ENCODE assay signal across 13 cellular contexts in genomic region chr19:18840288-18841260, GRCh38. TPM values are rescaled to one million over a fixed set of nuclear protein-coding genes. Genes with fewer than 3 reads are reported as not detected.
A peak's percentile ranks its signal among the peaks of the same experiment; 100 is the strongest.
DNase-seq lines count a peak whose midpoint lies in the region; ATAC-seq and TF ChIP-seq lines count a peak whose summit lies in the region.
"Had no signal": no experiment of that assay in that cellular context is flagged by ENCODE, and none has a peak within 500 bp of the region (broad histone marks: within the 10 kb centered on the region; RNA-seq: fewer than 3 reads in every experiment).

No MANE protein-coding gene starts in this region.

- H3K4me3 Mint-ChIP-seq in CD8-positive, alpha-beta memory T cell, result peak overlapping the region in 5 of 7 donors; percentile 17 to 78 (median 31)
- no peak overlapping the region for H3K4me3 Mint-ChIP-seq in activated naive CD8-positive, alpha-beta T cell treated with anti-CD3 and anti-CD28 coated beads for 36 hours
- H3K4me3 Mint-ChIP-seq in mesothelial cell of epicardium (no peak overlapping the region), MCF 10A (ENCODE audit: unreplicated experiment) (no peak overlapping the region)

- TF ChIP-seq CTCF in mesothelial cell of epicardium (IDR thresholded peaks at IDR 0.05; ENCODE audit: unreplicated experiment) (no peak), MCF 10A (IDR thresholded peaks at IDR 0.05; ENCODE audit: unreplicated experiment) (no peak)

- peaks cover 85% of the 10 kb centered on the region for H3K4me1 ChIP-seq in CD8-positive, alpha-beta memory T cell (ENCODE audit: insufficient read depth, low read length)
- H3K4me1 ChIP-seq: HAP-1 had no signal

- no peak overlapping the region for H3K4me3 ChIP-seq in CD8-positive, alpha-beta memory T cell (ENCODE audit: low read length)
- H3K4me3 ChIP-seq: ascending aorta, HAP-1, SJSA1 had no signal

- intact Hi-C loops in MCF 10A (cut with micrococcal nuclease), result no loop called here

- H3K9me3 ChIP-seq in CD8-positive, alpha-beta memory T cell (ENCODE audit: low read length), result no peaks in the 10 kb centered on the region
- H3K9me3 ChIP-seq: ascending aorta, HAP-1, SJSA1 had no signal

- POLR2A ChIA-PET in CD8-positive, alpha-beta memory T cell (lab: Charles Lee), result interaction anchor here (1.4 kb wide), 1 partner anchor 8 kb away, joined by 6 read pairs; the partner anchor contains the start of gene UPF1
- POLR2A ChIA-PET in MCF 10A (lab: Yijun Ruan, JAX), result no interaction called here

- no peaks in the 10 kb centered on the region for H3K9me3 Mint-ChIP-seq in CD8-positive, alpha-beta memory T cell
- H3K9me3 Mint-ChIP-seq in activated naive CD8-positive, alpha-beta T cell treated with anti-CD3 and anti-CD28 coated beads for 36 hours, result no peaks in the 10 kb centered on the region
- H3K9me3 Mint-ChIP-seq in mesothelial cell of epicardium (no peaks in the 10 kb centered on the region), MCF 10A (ENCODE audit: unreplicated experiment) (no peaks in the 10 kb centered on the region)

- H3K27me3 ChIP-seq in CD8-positive, alpha-beta memory T cell (ENCODE audit: insufficient read depth, low read length, poor library complexity, severe bottlenecking), result no peaks in the 10 kb centered on the region
- H3K27me3 ChIP-seq: ascending aorta, SJSA1 had no signal

- H3K27ac ChIP-seq in CD8-positive, alpha-beta memory T cell (ENCODE audit: low read depth, low read length), result no peak overlapping the region
- H3K27ac ChIP-seq: ascending aorta, SJSA1 had no signal

- DNase-seq in 8988T (peak; percentile 23), mesothelial cell of epicardium (ENCODE audit: low spot score in 2 of 2, unreplicated experiment in 2 of 2) (no peak), islet precursor cell (no peak), MCF 10A (ENCODE audit: unreplicated experiment) (no peak), DMS79 treated with DMSO at 0.1 percent for 48 hours (lab: John Stamatoyannopoulos, UW) (no peak)
- no peak for DNase-seq in CD8-positive, alpha-beta memory T cell
- no peak for DNase-seq in activated naive CD8-positive, alpha-beta T cell treated with anti-CD3 and anti-CD28 coated beads for 36 hours
- DNase-seq: stimulated activated CD4-positive, alpha-beta T cell treated with anti-CD3 and anti-CD28 coated beads, Interleukin-2, amount 100 ng/mL, for 24 hours had no signal

- H3K4me1 Mint-ChIP-seq in CD8-positive, alpha-beta memory T cell, result peaks cover 82 to 96% (median 93%) of the 10 kb centered on the region in 3 donors
- H3K4me1 Mint-ChIP-seq in activated naive CD8-positive, alpha-beta T cell treated with anti-CD3 and anti-CD28 coated beads for 36 hours, result peaks cover 82% of the 10 kb centered on the region
- H3K4me1 Mint-ChIP-seq in mesothelial cell of epicardium (peaks cover 17% of the 10 kb centered on the region), MCF 10A (ENCODE audit: insufficient read depth, unreplicated experiment) (peaks cover 31% of the 10 kb centered on the region)

- H3K36me3 Mint-ChIP-seq in CD8-positive, alpha-beta memory T cell, result peaks cover 0 to 38% (median 4%) of the 10 kb centered on the region in 3 donors
- H3K36me3 Mint-ChIP-seq in activated naive CD8-positive, alpha-beta T cell treated with anti-CD3 and anti-CD28 coated beads for 36 hours, result peaks cover 40% of the 10 kb centered on the region
- H3K36me3 Mint-ChIP-seq in mesothelial cell of epicardium, result peaks cover 5% of the 10 kb centered on the region
- H3K36me3 Mint-ChIP-seq in MCF 10A (ENCODE audit: insufficient read depth, unreplicated experiment), result peaks cover 46% of the 10 kb centered on the region

- peaks cover 0 to 3% of the 10 kb centered on the region in 2 donors for H3K27me3 Mint-ChIP-seq in CD8-positive, alpha-beta memory T cell
- H3K27me3 Mint-ChIP-seq in activated naive CD8-positive, alpha-beta T cell treated with anti-CD3 and anti-CD28 coated beads for 36 hours, result no peaks in the 10 kb centered on the region
- H3K27me3 Mint-ChIP-seq in mesothelial cell of epicardium (ENCODE audit: low read depth) (no peaks in the 10 kb centered on the region), MCF 10A (ENCODE audit: insufficient read depth, unreplicated experiment) (no peaks in the 10 kb centered on the region)

- H3K36me3 ChIP-seq in CD8-positive, alpha-beta memory T cell (ENCODE audit: insufficient read depth, low read length), result peaks cover 12% of the 10 kb centered on the region
- H3K36me3 ChIP-seq: ascending aorta had no signal

- CTCF ChIA-PET in CD8-positive, alpha-beta memory T cell (lab: Charles Lee), result interaction anchor here (1.1 to 3.1 kb wide), 5 partner anchors 9 to 390 kb away, joined by 4 to 22 read pairs (median 5); partner anchors contain the start of genes REX1BD and UPF1
- CTCF ChIA-PET in MCF 10A (lab: Yijun Ruan, JAX), result interaction anchor here (0.9 to 3.4 kb wide), 6 partner anchors 8 to 252 kb away, joined by 3 to 17 read pairs (median 6); partner anchors contain the start of genes REX1BD and UPF1

- ATAC-seq in HG02840 (IDR thresholded peaks at IDR 0.05; ENCODE audit: low FRiP score, unreplicated experiment), result no peak

- no TSS peak for BruUV-seq in MCF 10A (replicated peaks; lab: Mats Ljungman, UMichigan)

- peak overlapping the region; percentile 23 to 85 (median 66) for H3K27ac Mint-ChIP-seq in CD8-positive, alpha-beta memory T cell
- H3K27ac Mint-ChIP-seq in activated naive CD8-positive, alpha-beta T cell treated with anti-CD3 and anti-CD28 coated beads for 36 hours, result peak overlapping the region; percentile 12
- peak overlapping the region; percentile 31 for H3K27ac Mint-ChIP-seq in mesothelial cell of epicardium
- H3K27ac Mint-ChIP-seq in MCF 10A (ENCODE audit: low read depth, unreplicated experiment), result no peak overlapping the region

RNA-seq across cellular contexts. Expression of gene UPF1, which starts 8.8 kb away (rescaled TPM):
- 10 to 100 TPM; 96.8 to 97.2 TPM for total RNA-seq in CD8-positive, alpha-beta memory T cell
- 24.6 TPM for polyA plus RNA-seq in CD8-positive, alpha-beta memory T cell
- 10 to 100 TPM; 78.9 to 84.6 TPM for total RNA-seq in activated naive CD8-positive, alpha-beta T cell treated with anti-CD3 and anti-CD28 coated beads for 36 hours
- total RNA-seq in mesothelial cell of epicardium (72.1 to 73.3 TPM (median 73.0 TPM) in 3 replicates), MCF 10A (2022) (79.8 and 85.0 TPM in 2 replicates)

RNA-seq across cellular contexts. Expression of gene COMP, which starts 49.5 kb away (rescaled TPM):
- not detected for total RNA-seq in CD8-positive, alpha-beta memory T cell
- polyA plus RNA-seq in CD8-positive, alpha-beta memory T cell, result not detected
- total RNA-seq in activated naive CD8-positive, alpha-beta T cell treated with anti-CD3 and anti-CD28 coated beads for 36 hours, result not detected
- 0.16 to 0.31 TPM (median 0.18 TPM) in 3 replicates for total RNA-seq in mesothelial cell of epicardium
- not detected in 2 replicates for total RNA-seq in MCF 10A (2022)
- total RNA-seq: mononuclear cell, SJSA1 had no signal

RNA-seq across cellular contexts. Expression of gene CERS1, which starts 55.4 kb away (rescaled TPM):
- total RNA-seq in CD8-positive, alpha-beta memory T cell, result not detected
- polyA plus RNA-seq in CD8-positive, alpha-beta memory T cell, result not detected
- total RNA-seq in activated naive CD8-positive, alpha-beta T cell treated with anti-CD3 and anti-CD28 coated beads for 36 hours, result under 1 TPM; 0.19 to 0.28 TPM
- total RNA-seq in mesothelial cell of epicardium (8.5 to 9.4 TPM (median 8.8 TPM) in 3 replicates), MCF 10A (2022) (not detected in 2 replicates)
- total RNA-seq: ascending aorta, mononuclear cell, SJSA1 had no signal

Comparison
In these comparisons a context has a peak if more than half of its experiments do, and no peak if none do; other contexts are left out.
1. H3K4me3 Mint-ChIP-seq: peak in CD8-positive, alpha-beta memory T cell (5 of 7); none in activated naive CD8-positive, alpha-beta T cell treated with anti-CD3 and anti-CD28 coated beads for 36 hours (single experiment), mesothelial cell of epicardium (single experiment) and MCF 10A (single experiment).